ENCODE assay signal across 8 cellular contexts in genomic region chr20:43507150-43508080, GRCh38. TPM values are rescaled to one million over a fixed set of nuclear protein-coding genes. Genes with fewer than 3 reads are reported as not detected.
DNase-seq lines count a peak whose midpoint lies in the region; ATAC-seq and TF ChIP-seq lines count a peak whose summit lies in the region.

L3MBTL1 (plus strand) TSS chr20:43507697; CDS start chr20:43513504, 5,807 bp downstream.

- peak within 1 kb of the TSS; percentile 68 for H3K9ac ChIP-seq in HCT116 (ENCODE audit: low read length)
- peak within 1 kb of the TSS; percentile 73 for H3K9ac ChIP-seq in mesendoderm (ENCODE audit: low read length)

- no peak within 1 kb of the TSS for H3K4ac ChIP-seq in mesendoderm (ENCODE audit: low read depth, low read length)

- peak within 1 kb of the TSS; percentile 90 for H3K56ac ChIP-seq in mesendoderm (ENCODE audit: low read length)

- BruUV-seq in HCT116 (replicated peaks; lab: Mats Ljungman, UMichigan), result no TSS peak

- H3K9me3 ChIP-seq in HCT116 (ENCODE audit: control insufficient read depth in 1 of 2, insufficient read depth in 1 of 2, low read depth in 1 of 2, low read length in 2 of 2) (no peaks in the 10 kb centered on the region), T-helper 17 cell (ENCODE audit: control insufficient read depth, low read length, poor library complexity, severe bottlenecking) (no peaks in the 10 kb centered on the region), transverse colon (no peaks in the 10 kb centered on the region)

- no peak within 1 kb of the TSS for H2BK5ac ChIP-seq in mesendoderm (ENCODE audit: low read length)

- H2BK15ac ChIP-seq in mesendoderm (replicated peaks; ENCODE audit: low read depth), result no peak within 1 kb of the TSS

- H3K4me1 ChIP-seq in HCT116 (ENCODE audit: control insufficient read depth in 1 of 2, insufficient read depth in 2 of 2, low read length in 2 of 2) (peaks cover 9 to 14% of the 10 kb centered on the region in 2 experiments; a peak in 3 of 4 replicates), mesendoderm (ENCODE audit: control insufficient read depth, low read depth, low read length) (peaks cover 5% of the 10 kb centered on the region), transverse colon (peaks cover 0 to 12% (median 7%) of the 10 kb centered on the region in 4 donors)

- H3K79me2 ChIP-seq in HCT116 (ENCODE audit: insufficient read depth, low read length), result no peaks in the 10 kb centered on the region
- no peaks in the 10 kb centered on the region for H3K79me2 ChIP-seq in mesendoderm (ENCODE audit: control insufficient read depth, insufficient read depth, low read length)

- in situ Hi-C loops in transverse colon (cut with MboI; ENCODE audit: low pct_ligation_motif_present in 1 of 4, low pct_unique_long_range_greater_than_20kb in 1 of 4, low sequenced_read_pairs in 3 of 4), result no loop called here

- no peaks in the 10 kb centered on the region for H3K9me3 Mint-ChIP-seq in endothelial cell (ENCODE audit: unreplicated experiment)

- peak; percentile 93 for ATAC-seq in HCT116
- ATAC-seq in T-helper 17 cell, result peak; percentile 37
- ATAC-seq in HG02759 (IDR thresholded peaks at IDR 0.05; ENCODE audit: unreplicated experiment), result no peak

- H3K27ac ChIP-seq in HCT116 (ENCODE audit: low read depth, low read length) (peak within 1 kb of the TSS; percentile 64), mesendoderm (ENCODE audit: low read depth, low read length) (no peak within 1 kb of the TSS), transverse colon (no peak within 1 kb of the TSS)

- TF ChIP-seq POLR2A in HCT116 (IDR thresholded peaks at IDR 0.05; ENCODE audit: borderline replicate concordance, extremely low read depth, insufficient read depth, insufficient read length) (peak; percentile 70), transverse colon (IDR thresholded peaks at IDR 0.05) (no peak)

- WGBS in mesendoderm (ENCODE audit: extremely low coverage, insufficient coverage, low lambda C conversion rate), result no CpG with 5 or more reads among the region's 95 CpGs
- 0 to 16% methylated on average over 2 to 90 of the region's 95 CpGs for WGBS in transverse colon (ENCODE audit: low coverage in 1 of 2), 2 donors

- H4K20me1 ChIP-seq in HCT116 (ENCODE audit: insufficient read depth), result no peaks in the 10 kb centered on the region

- TF ChIP-seq CTCF in AG10803 (conservative IDR thresholded peaks at IDR 0.05; ENCODE audit: low read length) (no peak), HCT116 (IDR thresholded peaks at IDR 0.05 in 2 of 3, conservative IDR thresholded peaks at IDR 0.05 in 1 of 3; ENCODE audit: borderline replicate concordance in 1 of 3, insufficient read depth in 1 of 3, low read depth in 2 of 3, low read length in 2 of 3) (no peak), endothelial cell (IDR thresholded peaks at IDR 0.05; ENCODE audit: unreplicated experiment) (no peak), transverse colon (IDR thresholded peaks at IDR 0.05) (peak in 1 of 5 experiments; percentile 2)

- H3K4me3 Mint-ChIP-seq in T-helper 17 cell (peak within 1 kb of the TSS; percentile 71), endothelial cell (ENCODE audit: unreplicated experiment) (peak within 1 kb of the TSS; percentile 91)

- peaks cover 3% of the 10 kb centered on the region for H3K4me1 Mint-ChIP-seq in T-helper 17 cell
- no peaks in the 10 kb centered on the region for H3K4me1 Mint-ChIP-seq in endothelial cell (ENCODE audit: unreplicated experiment)

- H3K36me3 Mint-ChIP-seq in T-helper 17 cell (ENCODE audit: low read depth) (no peaks in the 10 kb centered on the region), endothelial cell (ENCODE audit: low read depth, unreplicated experiment) (no peaks in the 10 kb centered on the region)

- peak; percentile 25 for DNase-seq in AG10803 (ENCODE audit: low read depth)
- peak; percentile 33 for DNase-seq in HCT116 (ENCODE audit: low read depth, low spot score)
- DNase-seq in T-helper 17 cell, result no peak
- DNase-seq in endothelial cell (ENCODE audit: low spot score), result peak; percentile 71
- DNase-seq in mesendoderm, result peak; percentile 73
- peak; percentile 62 for DNase-seq in transverse colon
- no peak for DNase-seq in activated CD4-positive, CD25-positive, alpha-beta regulatory T cell treated with anti-CD3 and anti-CD28 coated beads, Interleukin-2, amount 50 U/mL, for 72 hours

- no peak within 1 kb of the TSS for H2AFZ ChIP-seq in HCT116 (ENCODE audit: low read depth, low read length, poor library complexity, severe bottlenecking)

- H3K4me3 ChIP-seq in AG10803 (ENCODE audit: low read length) (peak within 1 kb of the TSS; percentile 58), HCT116 (replicated peaks in 1 of 2; ENCODE audit: low read depth in 1 of 2, low read length in 2 of 2) (peak within 1 kb of the TSS; percentile 57 to 79), mesendoderm (ENCODE audit: low read length) (peak within 1 kb of the TSS; percentile 58), transverse colon (peak within 1 kb of the TSS; percentile 46 to 76 (median 60))

- no peak for TF ChIP-seq EP300 in transverse colon (IDR thresholded peaks at IDR 0.05; ENCODE audit: low read depth)

- no peak within 1 kb of the TSS for H4K5ac ChIP-seq in mesendoderm (ENCODE audit: low read length)

- intact Hi-C loops in HCT116 (cut with micrococcal nuclease), result no loop called here
- intact Hi-C loops in transverse colon (cut with DNase I; ENCODE audit: low total_unique reads), result no loop called here

- H3K27me3 ChIP-seq in HCT116 (ENCODE audit: insufficient read depth, low read length) (no peaks in the 10 kb centered on the region), mesendoderm (ENCODE audit: insufficient read depth, low read length, poor library complexity) (no peaks in the 10 kb centered on the region), transverse colon (peaks cover 45% of the 10 kb centered on the region)

- peak within 1 kb of the TSS; percentile 33 for H3K18ac ChIP-seq in mesendoderm (ENCODE audit: low read length)

- H3K27me3 Mint-ChIP-seq in T-helper 17 cell (peaks cover 64% of the 10 kb centered on the region), endothelial cell (ENCODE audit: unreplicated experiment) (peaks cover 12% of the 10 kb centered on the region)

- H3K4me2 ChIP-seq in HCT116 (ENCODE audit: low read length) (peak within 1 kb of the TSS; percentile 91), mesendoderm (ENCODE audit: low read length) (peak within 1 kb of the TSS; percentile 66)

- no peak within 1 kb of the TSS for H3K27ac Mint-ChIP-seq in T-helper 17 cell
- no peak within 1 kb of the TSS for H3K27ac Mint-ChIP-seq in endothelial cell (ENCODE audit: unreplicated experiment)

- CTCF ChIA-PET in HCT116 (lab: Charles Lee), result interaction anchor here (0.6 kb wide), 1 partner anchor 35 kb away, joined by 3 read pairs; no protein-coding TSS in a partner anchor

- RAD21 ChIA-PET in HCT116 (lab: Charles Lee; ENCODE audit: low non-redundant PET in 1 of 2, low total read pairs in 2 of 2, uncharacterized antibody in 2 of 2, unreplicated experiment in 2 of 2), result no interaction called here

- no peak for TF ChIP-seq RAD21 in HCT116 (IDR thresholded peaks at IDR 0.05; ENCODE audit: low read depth)

- no peak within 1 kb of the TSS for H4K8ac ChIP-seq in mesendoderm (ENCODE audit: low read depth, low read length)

- no peaks in the 10 kb centered on the region for H3K79me1 ChIP-seq in mesendoderm (ENCODE audit: low read length)

- no peaks in the 10 kb centered on the region for H3K36me3 ChIP-seq in HCT116 (ENCODE audit: control insufficient read depth in 1 of 2, insufficient read depth in 2 of 2, low read length in 2 of 2)
- no peaks in the 10 kb centered on the region for H3K36me3 ChIP-seq in mesendoderm (ENCODE audit: control insufficient read depth, insufficient read depth, low read length)
- no peaks in the 10 kb centered on the region for H3K36me3 ChIP-seq in transverse colon

- H3K23ac ChIP-seq in mesendoderm (ENCODE audit: low read length), result peak within 1 kb of the TSS; percentile 24

- no peak within 1 kb of the TSS for H2BK120ac ChIP-seq in mesendoderm (ENCODE audit: low read depth, low read length)

- no peaks in the 10 kb centered on the region for H3K9me2 ChIP-seq in HCT116 (ENCODE audit: insufficient read depth)

- no peak within 1 kb of the TSS for H2AK5ac ChIP-seq in mesendoderm (ENCODE audit: low read length)

- POLR2A ChIA-PET in HCT116 (lab: Charles Lee), result interaction anchor here (0.7 to 1.4 kb wide), 4 partner anchors 12 to 50 kb away, joined by 3 to 9 read pairs (median 4); partner anchors contain the start of gene SRSF6

TF ChIP-seq in HCT116, 20 proteins besides CTCF, POLR2A, EP300 and RAD21 (continues in another document):
- TF ChIP-seq CBX3 (IDR thresholded peaks at IDR 0.05; ENCODE audit: low read depth) (no peak), SP1 (IDR thresholded peaks at IDR 0.05; ENCODE audit: low read depth) (no peak), SRF (IDR thresholded peaks at IDR 0.05; ENCODE audit: low read depth) (no peak), EZH2 (IDR thresholded peaks at IDR 0.05) (no peak), FOSL1 (IDR thresholded peaks at IDR 0.05; ENCODE audit: low read depth) (0 out of 2 replicates have a peak, but pooled peaks have one; percentile 17), POLR2AphosphoS5 (IDR thresholded peaks at IDR 0.05; ENCODE audit: low read depth, low read length) (peak; percentile 82), ATF3 (IDR thresholded peaks at IDR 0.05) (no peak), CEBPB (IDR thresholded peaks at IDR 0.05; ENCODE audit: low read depth) (no peak), ZFX (IDR thresholded peaks at IDR 0.05) (peak; percentile 62), ELF1 (IDR thresholded peaks at IDR 0.05; ENCODE audit: borderline replicate concordance, low read depth) (no peak), JUND (IDR thresholded peaks at IDR 0.05) (no peak), SIN3A (IDR thresholded peaks at IDR 0.05; ENCODE audit: low read depth) (no peak), MAX (IDR thresholded peaks at IDR 0.05) (no peak; the same call in 1 of the 2 replicates), EZH2phosphoT487 (IDR thresholded peaks at IDR 0.05; ENCODE audit: borderline replicate concordance) (no peak), ZNF274 (IDR thresholded peaks at IDR 0.05; ENCODE audit: low read depth, low read length) (no peak)

RNA-seq across cellular contexts. Expression of gene L3MBTL1, which starts in this region (rescaled TPM):
- total RNA-seq in HCT116 (2021; ENCODE audit: unreplicated experiment) (21.6 TPM), T-helper 17 cell (10 to 100 TPM in 1 of 2 donors, 1 to 10 TPM in 1; 9.9 to 11.6 TPM), endothelial cell (ENCODE audit: unreplicated experiment) (19.8 TPM), transverse colon (100 to 1,000 TPM in 1 of 4 donors, 10 to 100 TPM in 3; 10.9 to 152 (median 23.1) TPM)
- polyA plus RNA-seq in HCT116 (2012), result 5.6 and 7.1 TPM in 2 replicates
- 2.1 TPM for polyA plus RNA-seq in mesendoderm (2013, experiment 1 of 2)
- polyA plus RNA-seq in mesendoderm (2013, experiment 2 of 2), result 1.8 TPM

Comparison
In these comparisons a context has a peak if more than half of its experiments do, and no peak if none do; other contexts are left out.
1. DNase-seq: peak in AG10803 (single experiment), HCT116 (single experiment), endothelial cell (single experiment), mesendoderm (single experiment) and transverse colon (single experiment); none in T-helper 17 cell (0 of 3) and activated CD4-positive, CD25-positive, alpha-beta regulatory T cell treated with anti-CD3 and anti-CD28 coated beads, Interleukin-2, amount 50 U/mL, for 72 hours (single experiment).
2. Peak in every context shown above with its lines, with median percentiles within 50 percentile points of each other: H3K4me3 ChIP-seq.